8 cellular contexts compared by ENCODE assay signal in the genomic region with DNA sequence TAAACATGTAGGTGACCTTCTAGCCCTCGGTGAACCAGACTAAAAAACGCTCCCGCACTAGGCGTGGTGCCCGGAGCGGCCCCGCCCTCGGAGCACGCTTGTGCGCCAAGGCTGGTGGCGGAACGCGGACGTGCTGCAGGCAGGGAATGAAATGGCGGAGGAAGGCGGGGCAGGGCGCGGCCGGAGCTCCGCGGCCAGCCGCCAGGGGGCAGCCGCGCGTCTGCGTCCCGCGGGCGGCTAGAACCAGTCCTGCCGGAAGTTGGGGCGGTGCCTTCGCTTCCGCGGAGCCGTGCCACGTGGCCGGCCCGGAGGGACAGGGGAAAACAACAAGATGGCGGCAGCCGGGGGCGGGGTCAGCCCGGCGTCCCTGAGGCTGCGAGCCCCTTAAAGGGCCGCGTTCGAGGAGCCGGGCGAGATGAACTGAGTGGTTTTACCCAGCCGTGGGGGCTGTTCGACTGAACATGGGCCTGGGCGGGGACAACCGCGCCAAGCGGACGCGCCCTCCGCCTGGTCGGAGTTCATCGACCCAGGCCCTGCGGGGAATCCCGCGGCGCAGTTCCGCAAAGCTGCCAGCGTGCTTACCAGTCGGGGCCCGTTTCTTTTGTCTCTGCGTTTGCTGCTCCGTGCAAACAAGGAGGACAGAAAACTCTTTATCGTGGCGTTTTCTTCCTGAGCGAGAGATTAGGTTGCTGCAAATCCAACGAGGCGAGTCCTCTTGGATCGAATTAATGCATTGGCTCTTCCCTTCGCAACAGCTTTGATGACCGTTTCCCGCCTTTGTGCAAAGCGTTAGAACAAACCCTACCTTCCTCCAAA.
DNase-seq lines count a peak whose midpoint lies in the region; ATAC-seq and TF ChIP-seq lines count a peak whose summit lies in the region.

No MANE protein-coding gene starts in this region.

- peak in 1 of 2 donors; percentile 34 for TF ChIP-seq POLR2A in vagina (IDR thresholded peaks at IDR 0.05)

- H3K9me3 Mint-ChIP-seq in T-helper 1 cell treated with Interleukin-12 subunit alpha and Interleukin-12 subunit beta and Interleukin-4 antibody, amounts not matched to agents 30 μg/mL and 1 μg/mL, for 36 hours: no peaks in the 10 kb centered on the region

- DNase-seq in NCI-H1694 (lab: John Stamatoyannopoulos, UW): peak; percentile 92
- DNase-seq in right cardiac atrium: peak; percentile 99 to 100 (median 100)
- DNase-seq in putamen (ENCODE audit: low spot score): peak; percentile 96
- peak in 1 of 2 donors; percentile 98 for DNase-seq in vagina (ENCODE audit: extremely low spot score in 2 of 2)

- H3K9me3 ChIP-seq in right cardiac atrium (ENCODE audit: control insufficient read depth, low read length) (no peaks in the 10 kb centered on the region), vagina (no peaks in the 10 kb centered on the region)

- WGBS in right cardiac atrium: under 1% methylated on average over 80 of the region's 80 CpGs

- H3K27me3 ChIP-seq in right cardiac atrium (ENCODE audit: control insufficient read depth, insufficient read depth) (no peaks in the 10 kb centered on the region), vagina (no peaks in the 10 kb centered on the region)

- H3K4me3 ChIP-seq in right cardiac atrium (ENCODE audit: low read length) (peak overlapping the region; percentile 75), vagina (peak overlapping the region; percentile 62 to 70)

- peak; percentile 61 for ATAC-seq in GM18499 (IDR thresholded peaks at IDR 0.05; ENCODE audit: insufficient read depth, unreplicated experiment)
- peak; percentile 80 for ATAC-seq in HG02938 (IDR thresholded peaks at IDR 0.05; ENCODE audit: unreplicated experiment)
- ATAC-seq in right cardiac atrium: peak; percentile 94

- TF ChIP-seq CTCF in vagina (IDR thresholded peaks at IDR 0.05): peak; percentile 78 to 98 (median 97)

- no peaks in the 10 kb centered on the region for H3K27me3 Mint-ChIP-seq in T-helper 1 cell treated with Interleukin-12 subunit alpha and Interleukin-12 subunit beta and Interleukin-4 antibody, amounts not matched to agents 30 μg/mL and 1 μg/mL, for 36 hours (ENCODE audit: low read depth)

- peaks cover 41% of the 10 kb centered on the region for H3K4me1 Mint-ChIP-seq in T-helper 1 cell treated with Interleukin-12 subunit alpha and Interleukin-12 subunit beta and Interleukin-4 antibody, amounts not matched to agents 30 μg/mL and 1 μg/mL, for 36 hours (ENCODE audit: low read depth)

- peak overlapping the region; percentile 92 for H3K27ac Mint-ChIP-seq in T-helper 1 cell treated with Interleukin-12 subunit alpha and Interleukin-12 subunit beta and Interleukin-4 antibody, amounts not matched to agents 30 μg/mL and 1 μg/mL, for 36 hours

- no peaks in the 10 kb centered on the region for H3K36me3 ChIP-seq in vagina

- peak overlapping the region; percentile 99 for H3K27ac ChIP-seq in angular gyrus (ENCODE audit: low read depth, low read length)
- peak overlapping the region; percentile 99 for H3K27ac ChIP-seq in right cardiac atrium (ENCODE audit: low read length)
- H3K27ac ChIP-seq in vagina: peak overlapping the region; percentile 99

- peaks cover 4% of the 10 kb centered on the region for H3K36me3 Mint-ChIP-seq in T-helper 1 cell treated with Interleukin-12 subunit alpha and Interleukin-12 subunit beta and Interleukin-4 antibody, amounts not matched to agents 30 μg/mL and 1 μg/mL, for 36 hours (ENCODE audit: low read depth)

- intact Hi-C loops in right cardiac atrium (cut with DNase I) (loop anchor here (2.0 to 10.0 kb wide), 8 partner anchors 73 to 216 kb away; no protein-coding TSS in a partner anchor), vagina (cut with DNase I) (loop anchor here (2.0 to 5.0 kb wide), 3 partner anchors 74 to 108 kb away; partner anchors contain the start of gene CHD2)

- peak overlapping the region; percentile 87 for H3K4me3 Mint-ChIP-seq in T-helper 1 cell treated with Interleukin-12 subunit alpha and Interleukin-12 subunit beta and Interleukin-4 antibody, amounts not matched to agents 30 μg/mL and 1 μg/mL, for 36 hours

- H3K4me1 ChIP-seq in right cardiac atrium (ENCODE audit: control insufficient read depth, insufficient read depth, low read length) (peaks cover 2% of the 10 kb centered on the region), vagina (peaks cover 41% of the 10 kb centered on the region)
